18 cellular contexts compared by ENCODE assay signal in the genomic region with DNA sequence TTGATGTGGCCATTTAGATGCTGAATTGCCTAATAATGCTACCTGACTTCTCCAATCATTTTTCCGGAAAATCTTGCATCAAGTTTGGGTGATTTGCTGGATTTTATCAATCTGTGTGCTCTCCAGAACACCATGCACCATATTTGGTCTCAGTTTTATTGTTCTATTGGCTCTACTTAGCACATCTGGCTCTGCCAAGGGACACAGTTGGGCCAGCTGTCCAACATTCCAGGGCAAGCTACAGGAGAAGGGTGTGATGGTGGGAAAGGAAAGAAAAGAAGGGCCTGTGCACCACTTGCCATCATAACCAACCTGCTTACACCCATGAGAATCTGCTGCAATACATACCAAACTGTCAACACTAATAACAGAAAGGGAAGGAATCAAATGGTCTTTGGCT.
DNase-seq lines count a peak whose midpoint lies in the region; TF ChIP-seq lines count a peak whose summit lies in the region.
"Had no signal": no experiment of that assay in that cellular context is flagged by ENCODE, and none has a peak within 500 bp of the region (broad histone marks: within the 10 kb centered on the region; RNA-seq: fewer than 3 reads in every experiment).

No MANE protein-coding gene starts in this region.

- no peaks in the 10 kb centered on the region for H3K79me2 ChIP-seq in neural progenitor cell (ENCODE audit: low read depth)

- TF ChIP-seq CTCF in left ventricle myocardium inferior (IDR thresholded peaks at IDR 0.05; ENCODE audit: borderline replicate concordance) (no peak), right atrium auricular region (IDR thresholded peaks at IDR 0.05) (no peak), brain (conservative IDR thresholded peaks at IDR 0.05) (no peak), neural progenitor cell (IDR thresholded peaks at IDR 0.05) (no peak), tibial artery (IDR thresholded peaks at IDR 0.05) (no peak)

- H2AFZ ChIP-seq in neural progenitor cell (replicated peaks), result no peak overlapping the region
- H2AFZ ChIP-seq: GM23338 had no signal

- H3K36me3 Mint-ChIP-seq in brain (no peaks in the 10 kb centered on the region), neural progenitor cell (no peaks in the 10 kb centered on the region)
- H3K36me3 Mint-ChIP-seq: CD14-positive monocyte; CD4-positive, alpha-beta memory T cell had no signal

- H3K4me3 Mint-ChIP-seq in brain (no peak overlapping the region), neural progenitor cell (no peak overlapping the region)
- H3K4me3 Mint-ChIP-seq: CD14-positive monocyte; CD4-positive, alpha-beta memory T cell; GM23338 had no signal

- H3K27ac Mint-ChIP-seq in brain, result peak overlapping the region in 3 of 5 experiments; percentile 10 to 97 (median 37)
- H3K27ac Mint-ChIP-seq in neural progenitor cell, result peak overlapping the region; percentile 38
- H3K27ac Mint-ChIP-seq: CD14-positive monocyte; CD4-positive, alpha-beta memory T cell; GM23338 had no signal

- H3K27me3 ChIP-seq in left ventricle myocardium inferior (ENCODE audit: low read depth) (no peaks in the 10 kb centered on the region), right atrium auricular region (no peaks in the 10 kb centered on the region), neural progenitor cell (no peaks in the 10 kb centered on the region), tibial artery (no peaks in the 10 kb centered on the region)
- H3K27me3 ChIP-seq: BLaER1 had no signal

- no peaks in the 10 kb centered on the region for H3K9me3 Mint-ChIP-seq in brain
- no peaks in the 10 kb centered on the region for H3K9me3 Mint-ChIP-seq in neural progenitor cell
- H3K9me3 Mint-ChIP-seq: CD14-positive monocyte, GM23338 had no signal

- H3K4me1 Mint-ChIP-seq in brain (peaks cover 56% of the 10 kb centered on the region), neural progenitor cell (peaks cover 34% of the 10 kb centered on the region)
- H3K4me1 Mint-ChIP-seq: CD4-positive, alpha-beta memory T cell had no signal

- H3K9ac ChIP-seq in neural progenitor cell, result no peak overlapping the region
- H3K9ac ChIP-seq: BLaER1 had no signal

- H3K9me3 ChIP-seq in left ventricle myocardium inferior (replicated peaks) (no peaks in the 10 kb centered on the region), right atrium auricular region (no peaks in the 10 kb centered on the region), neural progenitor cell (ENCODE audit: low read depth) (no peaks in the 10 kb centered on the region), tibial artery (no peaks in the 10 kb centered on the region)
- H3K9me3 ChIP-seq: BLaER1 had no signal

- DNase-seq in left ventricle myocardium inferior (no peak), right atrium auricular region (ENCODE audit: low spot score) (no peak), neural progenitor cell (ENCODE audit: low spot score) (no peak), tibial artery (no peak), ecto neural progenitor cell (ENCODE audit: low spot score) (no peak), NCI-H146 (lab: John Stamatoyannopoulos, UW) (no peak)
- no peak for DNase-seq in activated CD4-positive, alpha-beta T cell treated with anti-CD3 and anti-CD28 coated beads for 48 hours
- DNase-seq: 8988T; CD4-positive, alpha-beta memory T cell; DMS153; DMS79; GDM1; HCEC 1CT had no signal

- H3K4me2 ChIP-seq in neural progenitor cell, result no peak overlapping the region
- H3K4me2 ChIP-seq: BLaER1, GM23338 had no signal

- H3K27ac ChIP-seq in left ventricle myocardium inferior (replicated peaks) (peak overlapping the region; percentile 80), right atrium auricular region (no peak overlapping the region), neural progenitor cell (no peak overlapping the region), tibial artery (peak overlapping the region; percentile 59 to 68)
- H3K27ac ChIP-seq: BLaER1, HL-60 had no signal

- peaks cover 32% of the 10 kb centered on the region for H3K4me1 ChIP-seq in left ventricle myocardium inferior
- peaks cover 0 to 27% of the 10 kb centered on the region in 2 donors for H3K4me1 ChIP-seq in right atrium auricular region
- H3K4me1 ChIP-seq in neural progenitor cell, result peaks cover 11% of the 10 kb centered on the region
- peaks cover 0 to 59% (median 36%) of the 10 kb centered on the region in 4 donors for H3K4me1 ChIP-seq in tibial artery
- H3K4me1 ChIP-seq: BLaER1 had no signal

- H3K4me3 ChIP-seq in left ventricle myocardium inferior (no peak overlapping the region), right atrium auricular region (no peak overlapping the region), neural progenitor cell (no peak overlapping the region), tibial artery (no peak overlapping the region)
- H3K4me3 ChIP-seq: BLaER1, GM23338 had no signal

- no peaks in the 10 kb centered on the region for H3F3A ChIP-seq in neural progenitor cell (ENCODE audit: low read depth)

- H3K27me3 Mint-ChIP-seq in brain (peaks cover 3% of the 10 kb centered on the region), neural progenitor cell (ENCODE audit: insufficient read depth, low read depth) (peaks cover 2% of the 10 kb centered on the region)

- H4K20me1 ChIP-seq in neural progenitor cell (ENCODE audit: low read depth), result no peaks in the 10 kb centered on the region
- H4K20me1 ChIP-seq: BLaER1 had no signal

- intact Hi-C loops in left ventricle myocardium inferior (cut with micrococcal nuclease), result no loop called here
- intact Hi-C loops in tibial artery (cut with DNase I; ENCODE audit: low total_unique reads), result no loop called here

- no peaks in the 10 kb centered on the region for H3K36me3 ChIP-seq in left ventricle myocardium inferior
- H3K36me3 ChIP-seq in right atrium auricular region, result no peaks in the 10 kb centered on the region
- H3K36me3 ChIP-seq in neural progenitor cell, result no peaks in the 10 kb centered on the region
- H3K36me3 ChIP-seq in tibial artery, result no peaks in the 10 kb centered on the region
- H3K36me3 ChIP-seq: BLaER1 had no signal

Comparison
In these comparisons a context has a peak if more than half of its experiments do, and no peak if none do; other contexts are left out.
1. H3K27ac ChIP-seq: peak in left ventricle myocardium inferior (single experiment) and tibial artery (2 of 2); none in right atrium auricular region (0 of 2) and neural progenitor cell (single experiment).